15 cellular contexts compared by ENCODE assay signal in the genomic region with DNA sequence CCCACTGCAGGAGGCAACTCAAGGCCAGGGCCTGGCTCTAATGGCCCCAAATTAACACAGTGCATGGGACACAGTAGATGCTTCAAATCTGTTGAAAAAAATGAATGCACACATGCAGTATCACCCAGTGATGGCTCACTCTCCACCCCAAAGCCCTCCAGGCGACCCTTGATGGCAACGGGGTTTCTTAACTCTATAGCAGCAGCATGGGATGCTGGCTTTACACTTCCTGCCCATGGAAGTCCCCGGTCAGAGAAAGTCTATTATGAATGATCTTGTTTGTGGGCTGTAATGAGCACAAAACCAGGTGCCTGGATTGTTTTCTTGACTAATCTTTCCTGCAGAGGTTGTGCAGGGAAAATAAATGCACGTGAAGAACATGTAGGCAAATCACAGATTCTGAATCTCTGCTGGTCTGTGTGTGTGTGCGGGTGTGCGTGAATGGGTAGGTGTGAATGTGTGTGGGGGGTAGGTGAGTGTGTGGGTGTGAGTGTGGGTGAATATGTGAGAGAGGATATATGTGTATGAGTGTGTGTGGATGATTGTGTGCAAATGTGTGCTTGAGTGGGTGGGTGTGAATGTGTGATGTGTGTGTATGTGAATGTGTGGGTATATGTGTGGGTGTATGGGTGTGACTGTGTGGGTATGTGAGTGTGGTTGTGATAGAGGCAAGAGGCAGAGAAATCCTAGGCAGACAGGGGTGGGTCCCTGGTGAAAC.
"Had no signal": no experiment of that assay in that cellular context is flagged by ENCODE, and none has a peak within 500 bp of the region (broad histone marks: within the 10 kb centered on the region; RNA-seq: fewer than 3 reads in every experiment).

No MANE protein-coding gene starts in this region.

- H3K27ac ChIP-seq: adrenal gland, colonic mucosa, heart right ventricle, sigmoid colon, stomach, thoracic aorta had no signal

- H3K4me3 ChIP-seq: adrenal gland, colonic mucosa, heart right ventricle, mucosa of descending colon, sigmoid colon, stomach, thoracic aorta had no signal

- DNase-seq: activated CD4-positive, CD25-positive, alpha-beta regulatory T cell treated with anti-CD3 and anti-CD28 coated beads, Interleukin-2, amount 50 U/mL, for 72 hours; activated naive CD4-positive, alpha-beta T cell treated with anti-CD3 and anti-CD28 coated beads, Interleukin-2, amount 10 ng/mL, durations not matched to agents 7 days and 5 days; adrenal gland; colonic mucosa; foreskin melanocyte; heart right ventricle; mammary epithelial cell; mucosa of descending colon; naive thymus-derived CD8-positive, alpha-beta T cell; sigmoid colon; stimulated activated CD4-positive, alpha-beta T cell treated with anti-CD3 and anti-CD28 coated beads, Interleukin-2, amount 100 ng/mL, for 48 hours; stomach had no signal

- H3K27me3 ChIP-seq: adrenal gland, colonic mucosa, sigmoid colon had no signal

- H3K36me3 ChIP-seq: adrenal gland, colonic mucosa, heart right ventricle, sigmoid colon, stomach, thoracic aorta had no signal

- FAIRE-seq: islet of Langerhans had no signal

- H3K4me1 ChIP-seq: colonic mucosa had no signal

- H3K27ac Mint-ChIP-seq: activated naive CD4-positive, alpha-beta T cell treated with anti-CD3 and anti-CD28 coated beads, Interleukin-2, amount 10 ng/mL, durations not matched to agents 7 days and 5 days; T-helper 2 cell treated with Interferon-gamma antibody and Interleukin-4, amounts not matched to agents 5 μg/mL and 100 μg/mL, for 36 hours had no signal

- H3K4me3 Mint-ChIP-seq: activated naive CD4-positive, alpha-beta T cell treated with anti-CD3 and anti-CD28 coated beads, Interleukin-2, amount 10 ng/mL, durations not matched to agents 7 days and 5 days; T-helper 2 cell treated with Interferon-gamma antibody and Interleukin-4, amounts not matched to agents 5 μg/mL and 100 μg/mL, for 36 hours had no signal

- ATAC-seq: heart right ventricle; mucosa of descending colon; naive thymus-derived CD8-positive, alpha-beta T cell had no signal

- H3K36me3 Mint-ChIP-seq: activated naive CD4-positive, alpha-beta T cell treated with anti-CD3 and anti-CD28 coated beads, Interleukin-2, amount 10 ng/mL, durations not matched to agents 7 days and 5 days had no signal

- H3K9me3 ChIP-seq: adrenal gland, colonic mucosa, heart right ventricle, mucosa of descending colon, sigmoid colon, stomach, thoracic aorta had no signal
